Comparison of ENCODE assay signal across 18 cellular contexts in the genomic region with DNA sequence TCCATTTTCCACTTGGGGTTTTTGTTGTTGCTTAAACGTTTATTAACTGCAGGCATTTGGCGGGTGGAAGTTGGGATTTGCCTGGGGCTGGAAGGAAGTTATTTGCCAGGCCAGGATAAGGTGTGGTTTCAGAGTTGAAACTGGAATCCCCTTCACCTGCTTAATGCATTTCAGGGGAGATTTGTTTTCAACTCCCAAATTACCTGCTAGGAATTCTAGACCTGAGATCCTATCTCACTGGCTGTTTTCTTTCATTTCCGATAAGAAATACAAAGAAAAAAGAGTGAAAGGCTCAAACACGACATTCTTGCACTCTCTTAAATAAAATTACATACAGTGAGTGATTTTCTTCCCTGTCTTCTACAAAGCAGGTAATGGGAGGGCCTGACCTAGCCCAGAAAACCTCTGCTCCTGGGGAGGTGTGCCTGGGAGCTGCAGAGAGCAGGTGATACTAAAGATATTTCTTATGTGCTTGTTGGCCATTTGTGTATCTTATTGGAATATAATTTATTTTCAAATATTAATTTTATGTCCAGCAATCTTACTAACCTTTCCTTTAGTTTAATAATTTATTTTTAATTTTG.
DNase-seq lines count a peak whose midpoint lies in the region; ATAC-seq and TF ChIP-seq lines count a peak whose summit lies in the region.
"Had no signal": no experiment of that assay in that cellular context is flagged by ENCODE, and none has a peak within 500 bp of the region (broad histone marks: within the 10 kb centered on the region; RNA-seq: fewer than 3 reads in every experiment).

No MANE protein-coding gene starts in this region.

- H3K4me1 Mint-ChIP-seq in MCF 10A (ENCODE audit: insufficient read depth, unreplicated experiment) = peaks cover 24% of the 10 kb centered on the region
- peaks cover 15 to 18% of the 10 kb centered on the region in 2 donors for H3K4me1 Mint-ChIP-seq in natural killer cell

- H4K20me1 ChIP-seq in smooth muscle cell (ENCODE audit: low read depth) = no peaks in the 10 kb centered on the region

- TF ChIP-seq POLR2A in right lobe of liver (IDR thresholded peaks at IDR 0.05) = no peak

- H3K4me3 Mint-ChIP-seq in MCF 10A (ENCODE audit: unreplicated experiment) (no peak overlapping the region), natural killer cell (no peak overlapping the region)
- H3K4me3 Mint-ChIP-seq: activated CD4-positive, alpha-beta memory T cell treated with anti-CD3 and anti-CD28 coated beads, Interleukin-2, amount 10 ng/mL, durations not matched to agents 7 days and 5 days; activated T-cell treated with anti-CD3 and anti-CD28 coated beads, Interleukin-2, amount 50 U/mL, for 4 hours had no signal

- H3K27me3 Mint-ChIP-seq in MCF 10A (ENCODE audit: insufficient read depth, unreplicated experiment) (no peaks in the 10 kb centered on the region), natural killer cell (ENCODE audit: low read depth in 2 of 2) (no peaks in the 10 kb centered on the region)
- H3K27me3 Mint-ChIP-seq: activated CD4-positive, alpha-beta memory T cell treated with anti-CD3 and anti-CD28 coated beads, Interleukin-2, amount 10 ng/mL, durations not matched to agents 7 days and 5 days; CD4-positive, CD25-positive, alpha-beta regulatory T cell had no signal

- H3K27ac ChIP-seq in smooth muscle cell (ENCODE audit: low read depth) (peak overlapping the region; percentile 23), right lobe of liver (no peak overlapping the region)
- H3K27ac ChIP-seq: testis had no signal

- no peak overlapping the region for H3K4me2 ChIP-seq in smooth muscle cell

- no peak overlapping the region for H2AFZ ChIP-seq in smooth muscle cell (ENCODE audit: low read depth)

- DNase-seq in ELF-1 (ENCODE audit: low read depth, low spot score) = peak; percentile 82
- DNase-seq in MCF 10A (ENCODE audit: unreplicated experiment) = peak; percentile 35
- DNase-seq in left kidney (ENCODE audit: low read depth, low spot score) = peak; percentile 78
- no peak for DNase-seq in smooth muscle cell (lab: John Stamatoyannopoulos, UW; ENCODE audit: unreplicated experiment)
- DNase-seq in hypothalamus (lab: John Stamatoyannopoulos, UW) = no peak
- no peak for DNase-seq in NCI-H2171 treated with DMSO at 0.1 percent for 48 hours (lab: John Stamatoyannopoulos, UW)
- no peak for DNase-seq in right lobe of liver
- no peak for DNase-seq in natural killer cell
- DNase-seq: ACHN; activated CD4-positive, alpha-beta memory T cell treated with anti-CD3 and anti-CD28 coated beads, Interleukin-2, amount 10 ng/mL, durations not matched to agents 7 days and 5 days; activated naive CD4-positive, alpha-beta T cell treated with anti-CD3 and anti-CD28 coated beads, Interleukin-2, amount 50 U/mL, for 16 hours; activated T-cell treated with anti-CD3 and anti-CD28 coated beads, Interleukin-2, amount 50 U/mL, for 4 hours; CD4-positive, CD25-positive, alpha-beta regulatory T cell; left colon; NCI-H1694 treated with DMSO at 0.1 percent for 48 hours; NCI-H446 treated with DMSO at 0.1 percent for 48 hours; SHP77 treated with DMSO at 0.1 percent for 48 hours; testis had no signal

- no peak for ATAC-seq in right lobe of liver
- ATAC-seq in natural killer cell = no peak
- ATAC-seq: activated T-cell treated with anti-CD3 and anti-CD28 coated beads, Interleukin-2, amount 50 U/mL, for 4 hours; left colon had no signal

- H3K36me3 ChIP-seq in smooth muscle cell (ENCODE audit: low read depth) = no peaks in the 10 kb centered on the region
- no peaks in the 10 kb centered on the region for H3K36me3 ChIP-seq in right lobe of liver

- H3K4me3 ChIP-seq in smooth muscle cell (no peak overlapping the region), right lobe of liver (no peak overlapping the region)
- H3K4me3 ChIP-seq: testis had no signal

- intact Hi-C loops in MCF 10A (cut with micrococcal nuclease) (no loop called here), right lobe of liver (cut with DNase I) (no loop called here), natural killer cell (cut with micrococcal nuclease) (no loop called here)

- H3F3A ChIP-seq in smooth muscle cell (ENCODE audit: low read depth) = peaks cover 33% of the 10 kb centered on the region

- H3K9me3 ChIP-seq in smooth muscle cell (replicated peaks; ENCODE audit: low read depth) = no peaks in the 10 kb centered on the region
- no peaks in the 10 kb centered on the region for H3K9me3 ChIP-seq in right lobe of liver
- H3K9me3 ChIP-seq: testis had no signal

- H3K9me3 Mint-ChIP-seq in MCF 10A (ENCODE audit: unreplicated experiment) (no peaks in the 10 kb centered on the region), natural killer cell (no peaks in the 10 kb centered on the region)
- H3K9me3 Mint-ChIP-seq: activated CD4-positive, alpha-beta memory T cell treated with anti-CD3 and anti-CD28 coated beads, Interleukin-2, amount 10 ng/mL, durations not matched to agents 7 days and 5 days; activated T-cell treated with anti-CD3 and anti-CD28 coated beads, Interleukin-2, amount 50 U/mL, for 4 hours had no signal

- H3K4me1 ChIP-seq in smooth muscle cell (ENCODE audit: low read depth) = peaks cover 38% of the 10 kb centered on the region
- H3K4me1 ChIP-seq in right lobe of liver = peaks cover 0 to 13% (median 7%) of the 10 kb centered on the region in 4 donors

- 52% methylated on average over 4 of the region's 4 CpGs for WGBS in smooth muscle cell (ENCODE audit: low lambda C conversion rate)
- 84% methylated on average over 4 of the region's 4 CpGs for WGBS in right lobe of liver (ENCODE audit: insufficient coverage, low coverage, low lambda C conversion rate, missing lambda C conversion rate)

- H3K9ac ChIP-seq in smooth muscle cell (ENCODE audit: low read depth) = no peak overlapping the region

- H3K27ac Mint-ChIP-seq in MCF 10A (ENCODE audit: low read depth, unreplicated experiment) (peak overlapping the region; percentile 49), natural killer cell (no peak overlapping the region)
- H3K27ac Mint-ChIP-seq: activated CD4-positive, alpha-beta memory T cell treated with anti-CD3 and anti-CD28 coated beads, Interleukin-2, amount 10 ng/mL, durations not matched to agents 7 days and 5 days had no signal

- CTCF ChIA-PET in MCF 10A (lab: Yijun Ruan, JAX) = interaction anchor here (0.6 to 1.3 kb wide), 2 partner anchors 33 to 102 kb away, joined by 3 to 5 read pairs; no protein-coding TSS in a partner anchor

- no peaks in the 10 kb centered on the region for H3K27me3 ChIP-seq in smooth muscle cell (ENCODE audit: low read depth)
- H3K27me3 ChIP-seq in right lobe of liver = no peaks in the 10 kb centered on the region
- H3K27me3 ChIP-seq: testis had no signal

- POLR2A ChIA-PET in MCF 10A (lab: Yijun Ruan, JAX) = interaction anchor here (0.7 to 1.5 kb wide), 6 partner anchors 9 to 259 kb away, joined by 3 to 5 read pairs (median 4); no protein-coding TSS in a partner anchor

- H3K36me3 Mint-ChIP-seq in MCF 10A (ENCODE audit: insufficient read depth, unreplicated experiment) (peaks cover 4% of the 10 kb centered on the region), natural killer cell (no peaks in the 10 kb centered on the region)
- H3K36me3 Mint-ChIP-seq: CD4-positive, CD25-positive, alpha-beta regulatory T cell had no signal

- no TSS peak for BruUV-seq in MCF 10A (replicated peaks; lab: Mats Ljungman, UMichigan)

- TF ChIP-seq CTCF in MCF 10A (IDR thresholded peaks at IDR 0.05; ENCODE audit: unreplicated experiment) = no peak
- no peak for TF ChIP-seq CTCF in smooth muscle cell (IDR thresholded peaks at IDR 0.05; ENCODE audit: borderline replicate concordance, insufficient read depth, poor library complexity, severe bottlenecking)
- no peak for TF ChIP-seq CTCF in right lobe of liver (IDR thresholded peaks at IDR 0.05)
- no peak for TF ChIP-seq CTCF in natural killer cell (IDR thresholded peaks at IDR 0.05)

- H3K79me2 ChIP-seq in smooth muscle cell (ENCODE audit: low read depth) = no peaks in the 10 kb centered on the region

Comparison
In these comparisons a context has a peak if more than half of its experiments do, and no peak if none do; other contexts are left out.
1. DNase-seq: peak in ELF-1 (single experiment), MCF 10A (single experiment) and left kidney (single experiment); none in smooth muscle cell (single experiment), hypothalamus (0 of 51), NCI-H2171 treated with DMSO at 0.1 percent for 48 hours (single experiment), right lobe of liver (0 of 3) and natural killer cell (single experiment).